Comparison of ENCODE assay signal across 25 cellular contexts in genomic region chr12:101750152-101750551, GRCh38. TPM values are rescaled to one million over a fixed set of nuclear protein-coding genes. Genes with fewer than 3 reads are reported as not detected.
DNase-seq lines count a peak whose midpoint lies in the region; ATAC-seq, FAIRE-seq and TF ChIP-seq lines count a peak whose summit lies in the region.
"Had no signal": no experiment of that assay in that cellular context is flagged by ENCODE, and none has a peak within 500 bp of the region (broad histone marks: within the 10 kb centered on the region; RNA-seq: fewer than 3 reads in every experiment).

No MANE protein-coding gene starts in this region.

- H3K9me3 Mint-ChIP-seq in natural killer cell = no peaks in the 10 kb centered on the region
- no peaks in the 10 kb centered on the region for H3K9me3 Mint-ChIP-seq in natural killer cell treated with Interleukin-12 subunit alpha and Interleukin-12 subunit beta and Interleukin-15 and Interleukin-18, amount 100 ng/mL, for 72 hours
- H3K9me3 Mint-ChIP-seq in activated CD4-positive, alpha-beta T cell treated with anti-CD3 and anti-CD28 coated beads for 36 hours (ENCODE audit: low read depth) = no peaks in the 10 kb centered on the region
- H3K9me3 Mint-ChIP-seq: CD4-positive, alpha-beta T cell had no signal

- CTCF ChIA-PET in HepG2 (lab: Yijun Ruan, JAX; ENCODE audit: low intra/inter-chr PET ratio, low total read pairs) = no interaction called here
- CTCF ChIA-PET in activated CD4-positive, alpha-beta T cell treated with anti-CD3 and anti-CD28 coated beads for 36 hours (lab: Charles Lee) = interaction anchor here (1.9 kb wide), 1 partner anchor 10 kb away, joined by 4 read pairs; no protein-coding TSS in a partner anchor

- H3K4me3 ChIP-seq in OCI-LY1 (ENCODE audit: low read depth, low read length, poor library complexity, severe bottlenecking) (no peak overlapping the region), HepG2 (replicated peaks in 1 of 3; ENCODE audit: insufficient read depth in 1 of 3, low read depth in 2 of 3, low read length in 3 of 3) (no peak overlapping the region), upper lobe of right lung (no peak overlapping the region)
- H3K4me3 ChIP-seq: A549, SJCRH30 had no signal

- no peak overlapping the region for H3K4me3 Mint-ChIP-seq in natural killer cell
- H3K4me3 Mint-ChIP-seq in natural killer cell treated with Interleukin-12 subunit alpha and Interleukin-12 subunit beta and Interleukin-15 and Interleukin-18, amount 100 ng/mL, for 72 hours = no peak overlapping the region
- H3K4me3 Mint-ChIP-seq in activated CD4-positive, alpha-beta T cell treated with anti-CD3 and anti-CD28 coated beads for 36 hours = no peak overlapping the region
- H3K4me3 Mint-ChIP-seq: CD4-positive, alpha-beta T cell had no signal

- H3K9me3 ChIP-seq in OCI-LY1 (ENCODE audit: low read length) (no peaks in the 10 kb centered on the region), HepG2 (ENCODE audit: low read length) (no peaks in the 10 kb centered on the region), upper lobe of right lung (no peaks in the 10 kb centered on the region)
- H3K9me3 ChIP-seq: A549, SJCRH30 had no signal

- H4K20me1 ChIP-seq in OCI-LY1 (ENCODE audit: insufficient read depth, low read length) = no peaks in the 10 kb centered on the region
- H4K20me1 ChIP-seq in HepG2 (ENCODE audit: insufficient read depth, low read length) = no peaks in the 10 kb centered on the region

- peak overlapping the region; percentile 53 to 62 for H3K27ac Mint-ChIP-seq in natural killer cell
- no peak overlapping the region for H3K27ac Mint-ChIP-seq in natural killer cell treated with Interleukin-12 subunit alpha and Interleukin-12 subunit beta and Interleukin-15 and Interleukin-18, amount 100 ng/mL, for 72 hours
- H3K27ac Mint-ChIP-seq in activated CD4-positive, alpha-beta T cell treated with anti-CD3 and anti-CD28 coated beads for 36 hours = no peak overlapping the region
- H3K27ac Mint-ChIP-seq: CD4-positive, alpha-beta T cell had no signal

- no peak for TF ChIP-seq EP300 in HepG2 (IDR thresholded peaks at IDR 0.05; ENCODE audit: low read depth in 2 of 2, low read length in 2 of 2)
- TF ChIP-seq EP300 in HepG2 (CRISPR knock-in tag; IDR thresholded peaks at IDR 0.05; ENCODE audit: borderline replicate concordance) = no peak

- H2AFZ ChIP-seq in OCI-LY1 (ENCODE audit: low read length) = no peak overlapping the region
- no peak overlapping the region for H2AFZ ChIP-seq in HepG2 (ENCODE audit: low read length)

- H3K27me3 ChIP-seq in OCI-LY1 (ENCODE audit: insufficient read depth, low read length) = no peaks in the 10 kb centered on the region
- no peaks in the 10 kb centered on the region for H3K27me3 ChIP-seq in HepG2 (ENCODE audit: control insufficient read depth in 1 of 2, insufficient read depth in 2 of 2, low read length in 2 of 2)
- H3K27me3 ChIP-seq in upper lobe of right lung = no peaks in the 10 kb centered on the region
- H3K27me3 ChIP-seq: SJCRH30 had no signal

- H3K4me2 ChIP-seq in OCI-LY1 (ENCODE audit: low read length) (no peak overlapping the region), HepG2 (ENCODE audit: low read depth, low read length) (no peak overlapping the region)
- H3K4me2 ChIP-seq: A549 had no signal

- intact Hi-C loops in natural killer cell (cut with micrococcal nuclease) (no loop called here), HepG2 (cut with micrococcal nuclease; ENCODE audit: unreplicated experiment) (no loop called here), upper lobe of right lung (cut with DNase I) (no loop called here)
- intact Hi-C loops in activated CD4-positive, alpha-beta T cell treated with anti-CD3 and anti-CD28 coated beads for 36 hours (cut with DNase I, micrococcal nuclease) = no loop called here

- DNase-seq in natural killer cell (no peak), HepG2 (ENCODE audit: low spot score) (no peak), upper lobe of right lung (no peak), NCI-H128 (lab: John Stamatoyannopoulos, UW; ENCODE audit: unreplicated experiment) (no peak)
- DNase-seq in natural killer cell treated with Interleukin-12 subunit alpha and Interleukin-12 subunit beta and Interleukin-15 and Interleukin-18, amount 100 ng/mL, for 72 hours (ENCODE audit: low spot score) = no peak
- no peak for DNase-seq in activated CD4-positive, alpha-beta T cell treated with anti-CD3 and anti-CD28 coated beads for 36 hours
- DNase-seq: CD4-positive, alpha-beta T cell; COR-L47; DND-41; KG1; NCI-H1092 treated with DMSO at 0.1 percent for 48 hours; NCI-H146; NCI-H2171 treated with DMSO at 0.1 percent for 48 hours; NCI-H446; NCI-H526; OCI-M1 had no signal

- TF ChIP-seq CTCF in natural killer cell (IDR thresholded peaks at IDR 0.05) = no peak
- no peak for TF ChIP-seq CTCF in OCI-LY1 (IDR thresholded peaks at IDR 0.05; ENCODE audit: low read length)
- no peak for TF ChIP-seq CTCF in HepG2 (CRISPR knock-in tag; IDR thresholded peaks at IDR 0.05)
- TF ChIP-seq CTCF in upper lobe of right lung (IDR thresholded peaks at IDR 0.05) = no peak

- H3K27me3 Mint-ChIP-seq in natural killer cell (ENCODE audit: low read depth in 2 of 2) = no peaks in the 10 kb centered on the region
- H3K27me3 Mint-ChIP-seq in natural killer cell treated with Interleukin-12 subunit alpha and Interleukin-12 subunit beta and Interleukin-15 and Interleukin-18, amount 100 ng/mL, for 72 hours = no peaks in the 10 kb centered on the region
- no peaks in the 10 kb centered on the region for H3K27me3 Mint-ChIP-seq in activated CD4-positive, alpha-beta T cell treated with anti-CD3 and anti-CD28 coated beads for 36 hours
- H3K27me3 Mint-ChIP-seq: CD4-positive, alpha-beta T cell had no signal

- H3K36me3 Mint-ChIP-seq in natural killer cell = peaks cover 19% of the 10 kb centered on the region
- H3K36me3 Mint-ChIP-seq in natural killer cell treated with Interleukin-12 subunit alpha and Interleukin-12 subunit beta and Interleukin-15 and Interleukin-18, amount 100 ng/mL, for 72 hours = peaks cover 39% of the 10 kb centered on the region
- H3K36me3 Mint-ChIP-seq in activated CD4-positive, alpha-beta T cell treated with anti-CD3 and anti-CD28 coated beads for 36 hours (ENCODE audit: low read depth) = peaks cover 23% of the 10 kb centered on the region

- H3K9ac ChIP-seq in OCI-LY1 (ENCODE audit: low read length) (no peak overlapping the region), HepG2 (ENCODE audit: insufficient read depth, low read depth, low read length) (no peak overlapping the region)

- H3K27ac ChIP-seq in OCI-LY1 (ENCODE audit: low read depth, low read length, poor library complexity, severe bottlenecking) = peak overlapping the region; percentile 53
- H3K27ac ChIP-seq in HepG2 (ENCODE audit: extremely low read length, insufficient read depth, low read length) = no peak overlapping the region
- no peak overlapping the region for H3K27ac ChIP-seq in upper lobe of right lung
- H3K27ac ChIP-seq: A549, SJCRH30 had no signal

- WGBS in HepG2 (ENCODE audit: low lambda C conversion rate) = 97% methylated on average over 4 of the region's 4 CpGs

- in situ Hi-C loops in HepG2 (cut with HindIII; ENCODE audit: extremely low pct_ligation_motif_present, low pct_unique_long_range_greater_than_20kb) = loop anchor here (25.0 kb wide), 1 partner anchor 338 kb away; the partner anchor contains the start of gene ARL1

- H3K4me1 ChIP-seq in OCI-LY1 (ENCODE audit: insufficient read depth, low read length, severe bottlenecking) (peaks cover 29% of the 10 kb centered on the region), HepG2 (ENCODE audit: insufficient read depth, low read length) (peaks cover 5% of the 10 kb centered on the region; the same call in 1 of the 2 replicates), upper lobe of right lung (no peaks in the 10 kb centered on the region)
- H3K4me1 ChIP-seq: A549, SJCRH30 had no signal

- no peak for TF ChIP-seq POLR2A in HepG2 (IDR thresholded peaks at IDR 0.05; ENCODE audit: insufficient read depth in 1 of 2, low read depth in 2 of 2, low read length in 2 of 2)

- no TSS peak for BruUV-seq in HepG2 (replicated peaks; lab: Mats Ljungman, UMichigan)

- no peak for FAIRE-seq in HepG2 (lab: Jason Lieb, UNC)
- FAIRE-seq: A549, GM19239, RCC 7860 had no signal

- ATAC-seq in natural killer cell (no peak), HepG2 (no peak), upper lobe of right lung (peak; percentile 33), GM21723 (IDR thresholded peaks at IDR 0.05; ENCODE audit: unreplicated experiment) (no peak)
- no peak for ATAC-seq in natural killer cell treated with Interleukin-12 subunit alpha and Interleukin-12 subunit beta and Interleukin-15 and Interleukin-18, amount 100 ng/mL, for 72 hours
- no peak for ATAC-seq in activated CD4-positive, alpha-beta T cell treated with anti-CD3 and anti-CD28 coated beads for 36 hours

- POLR2A ChIA-PET in HepG2 (lab: Yijun Ruan, JAX) = no interaction called here
- POLR2A ChIA-PET in activated CD4-positive, alpha-beta T cell treated with anti-CD3 and anti-CD28 coated beads for 36 hours (lab: Charles Lee) = no interaction called here

- TF ChIP-seq RAD21 in HepG2 (CRISPR knock-in tag; IDR thresholded peaks at IDR 0.05) = no peak

- peaks cover 12 to 27% of the 10 kb centered on the region in 2 donors for H3K4me1 Mint-ChIP-seq in natural killer cell
- peaks cover 6 to 11% of the 10 kb centered on the region in 2 donors for H3K4me1 Mint-ChIP-seq in natural killer cell treated with Interleukin-12 subunit alpha and Interleukin-12 subunit beta and Interleukin-15 and Interleukin-18, amount 100 ng/mL, for 72 hours (ENCODE audit: low read depth in 2 of 2)
- H3K4me1 Mint-ChIP-seq in activated CD4-positive, alpha-beta T cell treated with anti-CD3 and anti-CD28 coated beads for 36 hours = no peaks in the 10 kb centered on the region

- H3K36me3 ChIP-seq in OCI-LY1 (ENCODE audit: insufficient read depth, low read length) (peaks cover 96% of the 10 kb centered on the region), HepG2 (replicated peaks in 1 of 2; ENCODE audit: control insufficient read depth in 1 of 2, insufficient read depth in 2 of 2, low read length in 2 of 2) (peaks cover 1 to 13% of the 10 kb centered on the region in 2 experiments; a peak in 4 of 5 replicates), upper lobe of right lung (peaks cover 83% of the 10 kb centered on the region)
- H3K36me3 ChIP-seq: SJCRH30 had no signal

- H3K79me2 ChIP-seq in OCI-LY1 (ENCODE audit: insufficient read depth, low read length) = no peaks in the 10 kb centered on the region
- H3K79me2 ChIP-seq in HepG2 (ENCODE audit: insufficient read depth, low read length) = no peaks in the 10 kb centered on the region

- no peaks in the 10 kb centered on the region for H3F3A ChIP-seq in OCI-LY1 (ENCODE audit: insufficient read depth, low read length)

- H3K9me2 ChIP-seq in OCI-LY1 (ENCODE audit: low read depth, low read length) = no peaks in the 10 kb centered on the region

RNA-seq across cellular contexts. Expression of gene SYCP3, which starts 10.9 kb away (rescaled TPM):
- total RNA-seq in natural killer cell = 1 to 10 TPM; 1.4 to 3.2 (median 2.4) TPM
- total RNA-seq in natural killer cell treated with Interleukin-12 subunit alpha and Interleukin-12 subunit beta and Interleukin-15 and Interleukin-18, amount 100 ng/mL, for 72 hours = 1 to 10 TPM; 2.4 to 2.9 TPM
- total RNA-seq in HepG2 (2016; rRNA removed; fragmentation: Illumina TruSeq; extraction: Trizol) = not detected in 2 replicates
- not detected in 2 replicates for total RNA-seq in HepG2 (2016; cell fraction: cytosol; rRNA removed; fragmentation: Illumina TruSeq; extraction: Trizol; ENCODE audit: low read depth)
- not detected in 2 replicates for total RNA-seq in HepG2 (2016; cell fraction: insoluble cytoplasmic fraction; rRNA removed; fragmentation: Illumina TruSeq; extraction: Trizol)
- total RNA-seq in HepG2 (2016; cell fraction: membrane; rRNA removed; fragmentation: Illumina TruSeq; extraction: Trizol) = not detected in 2 replicates
- total RNA-seq in HepG2 (2016; cell fraction: nucleus; rRNA removed; fragmentation: Illumina TruSeq; extraction: Trizol) = not detected in 2 replicates
- not detected in 2 replicates for polyA plus RNA-seq in HepG2 (2011; rRNA removed)
- not detected in 2 replicates for polyA plus RNA-seq in HepG2 (2011; cell fraction: cytosol; rRNA removed)
- polyA plus RNA-seq in HepG2 (2011; cell fraction: nucleus; rRNA removed) = not detected in 2 replicates
- 0.97 and 1.0 TPM in 2 replicates for polyA plus RNA-seq in HepG2 (2012)
- not detected in 2 replicates for polyA plus RNA-seq in HepG2 (2016; cell fraction: cytosol; fragmentation: Illumina TruSeq; extraction: Trizol; ENCODE audit: low read depth)
- not detected in 2 replicates for polyA plus RNA-seq in HepG2 (2016; cell fraction: insoluble cytoplasmic fraction; fragmentation: Illumina TruSeq; extraction: Trizol; ENCODE audit: low read depth)
- polyA plus RNA-seq in HepG2 (2016; cell fraction: membrane; fragmentation: Illumina TruSeq; extraction: Trizol; ENCODE audit: low read depth) = not detected in 2 replicates
- not detected in 2 replicates for polyA plus RNA-seq in HepG2 (2016; cell fraction: nucleus; fragmentation: Illumina TruSeq; extraction: Trizol; ENCODE audit: insufficient read depth, low read depth)
- 0.12 TPM in 1 of 2 replicates, not detected in the other for polyA minus RNA-seq in HepG2 (2011; rRNA and poly(A)+ RNA removed; ENCODE audit: low replicate concordance)
- polyA minus RNA-seq in HepG2 (2011; cell fraction: cytosol; rRNA and poly(A)+ RNA removed) = not detected in 2 replicates
- polyA minus RNA-seq in HepG2 (2011; cell fraction: nucleus; rRNA and poly(A)+ RNA removed) = 0.50 and 0.90 TPM in 2 replicates
- 0.64 TPM for total RNA-seq in upper lobe of right lung
- under 1 TPM in 1 of 2 experiments, not detected in 1; 0.16 TPM for total RNA-seq in activated CD4-positive, alpha-beta T cell treated with anti-CD3 and anti-CD28 coated beads for 36 hours
- total RNA-seq: G401, H4 had no signal
- polyA plus RNA-seq: BJ had no signal

RNA-seq across cellular contexts. Expression of gene CHPT1, which starts 52.7 kb away (rescaled TPM):
- total RNA-seq in natural killer cell = 10 to 100 TPM in 1 of 3 donors, 1 to 10 TPM in 2; 3.9 to 23.6 (median 7.3) TPM
- 10 to 100 TPM in 1 of 2 donors, 1 to 10 TPM in 1; 5.3 to 21.0 TPM for total RNA-seq in natural killer cell treated with Interleukin-12 subunit alpha and Interleukin-12 subunit beta and Interleukin-15 and Interleukin-18, amount 100 ng/mL, for 72 hours
- 129 and 178 TPM in 2 replicates for total RNA-seq in HepG2 (2016; rRNA removed; fragmentation: Illumina TruSeq; extraction: Trizol)
- 208 and 211 TPM in 2 replicates for total RNA-seq in HepG2 (2016; cell fraction: cytosol; rRNA removed; fragmentation: Illumina TruSeq; extraction: Trizol; ENCODE audit: low read depth)
- 126 and 183 TPM in 2 replicates for total RNA-seq in HepG2 (2016; cell fraction: insoluble cytoplasmic fraction; rRNA removed; fragmentation: Illumina TruSeq; extraction: Trizol)
- 296 and 310 TPM in 2 replicates for total RNA-seq in HepG2 (2016; cell fraction: membrane; rRNA removed; fragmentation: Illumina TruSeq; extraction: Trizol)
- 171 and 189 TPM in 2 replicates for total RNA-seq in HepG2 (2016; cell fraction: nucleus; rRNA removed; fragmentation: Illumina TruSeq; extraction: Trizol)
- polyA plus RNA-seq in HepG2 (2011; rRNA removed) = 88.1 and 117 TPM in 2 replicates
- polyA plus RNA-seq in HepG2 (2011; cell fraction: cytosol; rRNA removed) = 49.7 and 67.3 TPM in 2 replicates
- 44.4 and 56.5 TPM in 2 replicates for polyA plus RNA-seq in HepG2 (2011; cell fraction: nucleus; rRNA removed)
- 90.0 and 113 TPM in 2 replicates for polyA plus RNA-seq in HepG2 (2012)
- 361 and 410 TPM in 2 replicates for polyA plus RNA-seq in HepG2 (2016; cell fraction: cytosol; fragmentation: Illumina TruSeq; extraction: Trizol; ENCODE audit: low read depth)
- 161 and 176 TPM in 2 replicates for polyA plus RNA-seq in HepG2 (2016; cell fraction: insoluble cytoplasmic fraction; fragmentation: Illumina TruSeq; extraction: Trizol; ENCODE audit: low read depth)
- polyA plus RNA-seq in HepG2 (2016; cell fraction: membrane; fragmentation: Illumina TruSeq; extraction: Trizol; ENCODE audit: low read depth) = 379 and 382 TPM in 2 replicates
- 235 and 262 TPM in 2 replicates for polyA plus RNA-seq in HepG2 (2016; cell fraction: nucleus; fragmentation: Illumina TruSeq; extraction: Trizol; ENCODE audit: insufficient read depth, low read depth)
- 12.6 and 91.0 TPM in 2 replicates for polyA minus RNA-seq in HepG2 (2011; rRNA and poly(A)+ RNA removed; ENCODE audit: low replicate concordance)
- polyA minus RNA-seq in HepG2 (2011; cell fraction: cytosol; rRNA and poly(A)+ RNA removed) = 46.9 and 67.8 TPM in 2 replicates
- 134 and 160 TPM in 2 replicates for polyA minus RNA-seq in HepG2 (2011; cell fraction: nucleus; rRNA and poly(A)+ RNA removed)
- total RNA-seq in upper lobe of right lung = 71.4 TPM
- total RNA-seq in activated CD4-positive, alpha-beta T cell treated with anti-CD3 and anti-CD28 coated beads for 36 hours = 10 to 100 TPM; 12.2 to 15.2 TPM

Comparison
In these comparisons a context has a peak if more than half of its experiments do, and no peak if none do; other contexts are left out.
1. H3K27ac Mint-ChIP-seq: peak in natural killer cell (2 of 2); none in natural killer cell treated with Interleukin-12 subunit alpha and Interleukin-12 subunit beta and Interleukin-15 and Interleukin-18, amount 100 ng/mL, for 72 hours (0 of 2) and activated CD4-positive, alpha-beta T cell treated with anti-CD3 and anti-CD28 coated beads for 36 hours (single experiment).